Comparison of ENCODE assay signal across 10 cellular contexts in the genomic region with DNA sequence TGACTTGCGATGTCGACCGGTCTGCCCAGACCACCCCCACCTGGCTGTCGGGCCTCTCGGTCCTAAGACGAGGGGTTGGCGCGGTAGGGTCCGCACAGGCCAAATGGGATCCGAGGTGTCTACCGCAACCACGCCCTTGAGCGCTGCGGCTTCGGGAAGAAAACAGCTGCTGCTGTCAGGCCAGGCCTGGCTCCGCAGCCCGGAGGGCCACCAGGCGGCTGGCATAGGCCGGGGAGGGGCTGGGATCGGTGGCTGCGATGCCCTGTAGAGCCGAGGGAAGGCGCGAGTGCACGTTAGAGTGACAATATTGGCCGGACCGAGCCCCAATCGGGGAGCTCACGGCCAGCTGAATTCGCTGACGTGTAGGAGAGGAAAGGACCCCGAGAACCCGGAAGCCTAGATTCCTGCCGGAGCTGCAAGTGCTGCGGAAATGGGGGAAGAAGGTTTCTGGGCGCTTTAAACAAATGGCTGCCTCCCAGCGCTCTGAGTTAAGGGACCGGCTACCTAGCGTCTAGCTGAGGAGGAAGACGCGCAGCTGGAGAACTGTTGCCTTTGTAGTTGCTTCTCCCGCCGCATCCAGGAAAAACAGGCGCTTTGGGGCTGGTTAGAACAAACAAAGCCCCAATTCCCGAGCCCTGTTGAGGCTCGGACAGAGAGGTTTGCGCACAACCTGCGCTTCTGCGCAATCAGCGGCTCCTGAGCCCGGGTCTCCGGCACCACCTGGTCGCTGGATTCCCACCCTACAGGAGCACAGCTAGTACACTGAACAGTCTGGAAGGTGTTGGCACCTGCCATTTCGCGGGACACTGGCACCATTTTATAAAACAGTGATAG. TPM values are rescaled to one million over a fixed set of nuclear protein-coding genes. Genes with fewer than 3 reads are reported as not detected.
DNase-seq lines count a peak whose midpoint lies in the region; ATAC-seq and TF ChIP-seq lines count a peak whose summit lies in the region.
"Had no signal": no experiment of that assay in that cellular context is flagged by ENCODE, and none has a peak within 500 bp of the region (broad histone marks: within the 10 kb centered on the region; RNA-seq: fewer than 3 reads in every experiment).

No MANE protein-coding gene starts in this region.

- H3K9me3 Mint-ChIP-seq in stimulated activated memory B cell treated with anti-CD40 and anti-IgM and Interleukin-4, amounts not matched to agents 10 μg/mL and 1 μg/mL and 100 μg/mL, for 72 hours = peaks cover 6% of the 10 kb centered on the region

- H3K36me3 ChIP-seq in suprapubic skin = no peaks in the 10 kb centered on the region
- H3K36me3 ChIP-seq: upper lobe of left lung had no signal

- intact Hi-C loops in left colon (cut with DNase I, micrococcal nuclease) = no loop called here

- no peak for TF ChIP-seq EP300 in suprapubic skin (IDR thresholded peaks at IDR 0.05)

- no peak overlapping the region for H3K4me3 Mint-ChIP-seq in stimulated activated memory B cell treated with anti-CD40 and anti-IgM and Interleukin-4, amounts not matched to agents 10 μg/mL and 1 μg/mL and 100 μg/mL, for 72 hours

- H3K36me3 Mint-ChIP-seq in stimulated activated memory B cell treated with anti-CD40 and anti-IgM and Interleukin-4, amounts not matched to agents 10 μg/mL and 1 μg/mL and 100 μg/mL, for 72 hours = no peaks in the 10 kb centered on the region

- peak overlapping the region; percentile 42 for H3K4me3 ChIP-seq in suprapubic skin

- H3K27ac ChIP-seq in suprapubic skin = no peak overlapping the region
- H3K27ac ChIP-seq: upper lobe of left lung had no signal

- no peak overlapping the region for H3K27ac Mint-ChIP-seq in stimulated activated memory B cell treated with anti-CD40 and anti-IgM and Interleukin-4, amounts not matched to agents 10 μg/mL and 1 μg/mL and 100 μg/mL, for 72 hours

- DNase-seq in NCI-H1694 (lab: John Stamatoyannopoulos, UW) (peak; percentile 23), NCI-H1694 treated with DMSO at 0.1 percent for 48 hours (lab: John Stamatoyannopoulos, UW) (no peak), brain pericyte (ENCODE audit: low read depth, low spot score) (peak; percentile 91), left colon (no peak), suprapubic skin (ENCODE audit: low spot score in 2 of 2) (no peak), NCI-H226 (no peak), NK-92 (lab: John Stamatoyannopoulos, UW; ENCODE audit: unreplicated experiment) (no peak)

- no peak for TF ChIP-seq POLR2A in suprapubic skin (IDR thresholded peaks at IDR 0.05)

- TF ChIP-seq CTCF in suprapubic skin (IDR thresholded peaks at IDR 0.05) = no peak

- WGBS in suprapubic skin = 1% methylated on average over 30 of the region's 55 CpGs

- peak; percentile 46 for ATAC-seq in left colon
- no peak for ATAC-seq in stimulated activated memory B cell treated with anti-CD40 and anti-IgM and Interleukin-4, amounts not matched to agents 10 μg/mL and 1 μg/mL and 100 μg/mL, for 72 hours
- ATAC-seq: HCT116 had no signal

- H3K27me3 Mint-ChIP-seq in stimulated activated memory B cell treated with anti-CD40 and anti-IgM and Interleukin-4, amounts not matched to agents 10 μg/mL and 1 μg/mL and 100 μg/mL, for 72 hours = peaks cover 89% of the 10 kb centered on the region

- peaks cover 8% of the 10 kb centered on the region for H3K4me1 Mint-ChIP-seq in stimulated activated memory B cell treated with anti-CD40 and anti-IgM and Interleukin-4, amounts not matched to agents 10 μg/mL and 1 μg/mL and 100 μg/mL, for 72 hours

- peaks cover 46% of the 10 kb centered on the region for H3K4me1 ChIP-seq in suprapubic skin

- peaks cover 100% of the 10 kb centered on the region for H3K27me3 ChIP-seq in suprapubic skin

- no peaks in the 10 kb centered on the region for H3K9me3 ChIP-seq in suprapubic skin

RNA-seq across cellular contexts. Expression of a gene that starts 14.0 kb away (rescaled TPM):
- not detected for total RNA-seq in left colon
- total RNA-seq in suprapubic skin = not detected
- total RNA-seq: upper lobe of left lung had no signal

RNA-seq across cellular contexts. Expression of a gene that starts 16.9 kb away (rescaled TPM):
- total RNA-seq in left colon (not detected), suprapubic skin (1 to 10 TPM in 1 of 4 donors, not detected in 3; 3.9 TPM)
- total RNA-seq: upper lobe of left lung had no signal

Comparison
In these comparisons a context has a peak if more than half of its experiments do, and no peak if none do; other contexts are left out.
1. DNase-seq: peak in NCI-H1694 (single experiment) and brain pericyte (single experiment); none in NCI-H1694 treated with DMSO at 0.1 percent for 48 hours (single experiment), left colon (0 of 2), suprapubic skin (0 of 2), NCI-H226 (single experiment) and NK-92 (single experiment).